ENCODE assay signal across 1 cellular context in genomic region chr2:9513946-9514345, GRCh38. TPM values are rescaled to one million over a fixed set of nuclear protein-coding genes. Genes with fewer than 3 reads are reported as not detected.
"Had no signal": no experiment of that assay in that cellular context is flagged by ENCODE, and none has a peak within 500 bp of the region (broad histone marks: within the 10 kb centered on the region; RNA-seq: fewer than 3 reads in every experiment).

No MANE protein-coding gene starts in this region.

RNA-seq across cellular contexts. Expression of gene IAH1, which starts 39.6 kb away (rescaled TPM):
- total RNA-seq: G401 had no signal
